ENCODE assay signal across 8 cellular contexts in genomic region chr7:43810195-43810941, GRCh38. TPM values are rescaled to one million over a fixed set of nuclear protein-coding genes. Genes with fewer than 3 reads are reported as not detected.
DNase-seq lines count a peak whose midpoint lies in the region; ATAC-seq and TF ChIP-seq lines count a peak whose summit lies in the region.
"Not testable (repeated sequence)": the region's sequence is repeated elsewhere in the genome, so short reads cannot be mapped to it uniquely, and the experiment has no call there.

No MANE protein-coding gene starts in this region.

- not testable (repeated sequence) for H3K27me3 ChIP-seq in lung (ENCODE audit: control insufficient read depth, insufficient read depth)

- H3K27me3 Mint-ChIP-seq in T-helper 17 cell = peaks cover 42% of the 10 kb centered on the region
- H3K27me3 Mint-ChIP-seq in activated T-cell treated with anti-CD3 and anti-CD28 coated beads, Interleukin-2, amount 50 U/mL, for 24 hours = peaks cover 27% of the 10 kb centered on the region
- H3K27me3 Mint-ChIP-seq in endothelial cell (ENCODE audit: unreplicated experiment) = not testable (repeated sequence)

- H3K9me3 Mint-ChIP-seq in activated T-cell treated with anti-CD3 and anti-CD28 coated beads, Interleukin-2, amount 50 U/mL, for 24 hours; endothelial cell (ENCODE audit: unreplicated experiment): not testable (repeated sequence)

- not testable (repeated sequence) for H3K4me1 Mint-ChIP-seq in T-helper 17 cell; activated T-cell treated with anti-CD3 and anti-CD28 coated beads, Interleukin-2, amount 50 U/mL, for 24 hours (ENCODE audit: low read depth); endothelial cell (ENCODE audit: unreplicated experiment)

- peak overlapping the region; percentile 37 for H3K27ac Mint-ChIP-seq in T-helper 17 cell
- H3K27ac Mint-ChIP-seq in activated T-cell treated with anti-CD3 and anti-CD28 coated beads, Interleukin-2, amount 50 U/mL, for 24 hours = not testable (repeated sequence)
- peak overlapping the region; percentile 30 for H3K27ac Mint-ChIP-seq in endothelial cell (ENCODE audit: unreplicated experiment)

- not testable (repeated sequence) for H3K4me3 ChIP-seq in lung

- TF ChIP-seq CTCF in C4-2B (conservative IDR thresholded peaks at IDR 0.05) (peak; percentile 76), GM20000 (IDR thresholded peaks at IDR 0.05; ENCODE audit: extremely low read depth, missing control alignments) (peak; percentile 1)
- TF ChIP-seq CTCF in endothelial cell (IDR thresholded peaks at IDR 0.05; ENCODE audit: unreplicated experiment); lung (IDR thresholded peaks at IDR 0.05; ENCODE audit: control extremely low read depth, extremely low read depth): not testable (repeated sequence)

- H3K36me3 Mint-ChIP-seq in T-helper 17 cell (ENCODE audit: low read depth) = not testable (repeated sequence)
- H3K36me3 Mint-ChIP-seq in activated T-cell treated with anti-CD3 and anti-CD28 coated beads, Interleukin-2, amount 50 U/mL, for 24 hours (ENCODE audit: low read depth) = peaks cover 23% of the 10 kb centered on the region
- peaks cover 22% of the 10 kb centered on the region for H3K36me3 Mint-ChIP-seq in endothelial cell (ENCODE audit: low read depth, unreplicated experiment)

- peaks cover 0 to 19% of the 10 kb centered on the region in 2 donors for H3K36me3 ChIP-seq in lung (ENCODE audit: control insufficient read depth in 2 of 2, insufficient read depth in 2 of 2, low read length in 2 of 2)

- WGBS in lung, 2 donors = 88 to 89% methylated on average over 16 of the region's 16 CpGs

- not testable (repeated sequence) for H3K4me1 ChIP-seq in lung (ENCODE audit: control insufficient read depth in 2 of 2, insufficient read depth in 2 of 2, low read length in 2 of 2)

- DNase-seq in GM20000 (ENCODE audit: low spot score) = peak; percentile 22
- DNase-seq in NCI-H446 treated with DMSO at 0.1 percent for 48 hours (lab: John Stamatoyannopoulos, UW) = peak; percentile 2
- peak in 1 of 3 donors; percentile 31 for DNase-seq in T-helper 17 cell
- DNase-seq in activated T-cell treated with anti-CD3 and anti-CD28 coated beads, Interleukin-2, amount 50 U/mL, for 24 hours = peak; percentile 53
- DNase-seq in endothelial cell (ENCODE audit: low spot score) = not testable (repeated sequence)
- peak; percentile 34 for DNase-seq in lung (ENCODE audit: low spot score)
- peak; percentile 28 to 35 for DNase-seq in stimulated activated CD4-positive, alpha-beta T cell treated with anti-CD3 and anti-CD28 coated beads, Interleukin-4, amount 100 ng/mL, for 48 hours (ENCODE audit: low read depth in 2 of 2)

- not testable (repeated sequence) for H3K9me3 ChIP-seq in T-helper 17 cell (ENCODE audit: control insufficient read depth, low read length, poor library complexity, severe bottlenecking); lung (ENCODE audit: control insufficient read depth in 2 of 2, insufficient read depth in 1 of 2, low read length in 1 of 2)

- not testable (repeated sequence) for H3K4me3 Mint-ChIP-seq in T-helper 17 cell; activated T-cell treated with anti-CD3 and anti-CD28 coated beads, Interleukin-2, amount 50 U/mL, for 24 hours; endothelial cell (ENCODE audit: unreplicated experiment)

- not testable (repeated sequence) for H3K27ac ChIP-seq in C4-2B; lung (ENCODE audit: low read depth in 1 of 2, low read length in 1 of 2)

- ATAC-seq in T-helper 17 cell; lung (ENCODE audit: insufficient read depth, low FRiP score): not testable (repeated sequence)

RNA-seq across cellular contexts. Expression of gene BLVRA, which starts 51.9 kb away (rescaled TPM):
- total RNA-seq in T-helper 17 cell (10 to 100 TPM; 26.2 to 29.7 TPM), endothelial cell (ENCODE audit: unreplicated experiment) (18.2 TPM), lung (10 to 100 TPM; 25.9 to 92.2 TPM)
- 100 to 1,000 TPM; 102 to 143 TPM for polyA plus RNA-seq in lung

RNA-seq across cellular contexts. Expression of gene MRPS24, which starts 58.9 kb away (rescaled TPM):
- total RNA-seq in T-helper 17 cell = 10 to 100 TPM; 42.3 to 50.4 TPM
- total RNA-seq in endothelial cell (ENCODE audit: unreplicated experiment) = 51.8 TPM
- 10 to 100 TPM; 33.6 to 96.7 TPM for total RNA-seq in lung
- 100 to 1,000 TPM; 119 to 126 TPM for polyA plus RNA-seq in lung
